9 cellular contexts compared by ENCODE assay signal in the genomic region with DNA sequence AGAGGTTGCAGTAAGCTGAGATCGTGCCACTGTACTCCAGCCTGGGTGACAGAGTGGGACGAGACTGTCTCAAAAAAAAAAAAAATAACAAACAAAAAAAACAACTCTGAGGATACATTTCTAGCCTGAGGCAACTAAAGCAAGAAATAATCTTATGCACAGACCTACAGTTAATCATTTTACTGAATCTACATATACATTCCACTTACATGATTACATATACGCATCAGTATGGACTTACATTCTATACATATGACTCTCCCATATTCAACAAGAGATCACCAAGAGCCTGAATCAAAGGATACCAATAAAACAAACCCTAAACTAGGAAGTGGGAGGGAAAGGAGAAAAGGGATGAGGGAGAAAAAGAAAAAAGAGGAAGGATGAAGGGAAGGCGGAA. TPM values are rescaled to one million over a fixed set of nuclear protein-coding genes. Genes with fewer than 3 reads are reported as not detected.
DNase-seq lines count a peak whose midpoint lies in the region; ATAC-seq and TF ChIP-seq lines count a peak whose summit lies in the region.
"Had no signal": no experiment of that assay in that cellular context is flagged by ENCODE, and none has a peak within 500 bp of the region (broad histone marks: within the 10 kb centered on the region; RNA-seq: fewer than 3 reads in every experiment).

No MANE protein-coding gene starts in this region.

- no peaks in the 10 kb centered on the region for H3K27me3 ChIP-seq in Caco-2 (replicated peaks; ENCODE audit: control insufficient read depth, insufficient read depth, low read length)

- H3K27me3 Mint-ChIP-seq in Caco-2 (ENCODE audit: insufficient read depth, unreplicated experiment) (no peaks in the 10 kb centered on the region), MCF 10A (ENCODE audit: insufficient read depth, unreplicated experiment) (no peaks in the 10 kb centered on the region)
- no peaks in the 10 kb centered on the region for H3K27me3 Mint-ChIP-seq in naive thymus-derived CD8-positive, alpha-beta T cell

- peak overlapping the region; percentile 84 for H3K27ac ChIP-seq in KOPT-K1 (ENCODE audit: low read depth, low read length, poor library complexity, severe bottlenecking)

- TF ChIP-seq CTCF in Caco-2 (IDR thresholded peaks at IDR 0.05; ENCODE audit: insufficient read depth in 1 of 2, low read depth in 1 of 2, low read length in 1 of 2, severe bottlenecking in 1 of 2, unreplicated experiment in 1 of 2) (no peak), MCF 10A (IDR thresholded peaks at IDR 0.05; ENCODE audit: unreplicated experiment) (no peak)

- no peak for ATAC-seq in naive thymus-derived CD8-positive, alpha-beta T cell
- ATAC-seq in HG02973 (IDR thresholded peaks at IDR 0.05; ENCODE audit: unreplicated experiment): no peak

- H3K36me3 Mint-ChIP-seq in Caco-2 (ENCODE audit: insufficient read depth, unreplicated experiment) (peaks cover 71% of the 10 kb centered on the region), MCF 10A (ENCODE audit: insufficient read depth, unreplicated experiment) (peaks cover 34% of the 10 kb centered on the region)
- H3K36me3 Mint-ChIP-seq in naive thymus-derived CD8-positive, alpha-beta T cell: peaks cover 5 to 27% (median 6%) of the 10 kb centered on the region in 3 donors

- BruUV-seq in Caco-2 (replicated peaks; lab: Mats Ljungman, UMichigan) (no TSS peak), MCF 10A (replicated peaks; lab: Mats Ljungman, UMichigan) (no TSS peak)

- POLR2A ChIA-PET in Caco-2 (lab: Charles Lee): interaction anchor here (1.0 to 1.7 kb wide), 5 partner anchors 13 to 144 kb away, joined by 3 to 32 read pairs (median 12); a partner anchor contains a TSS
- POLR2A ChIA-PET in MCF 10A (lab: Yijun Ruan, JAX): interaction anchor here (0.6 to 2.9 kb wide), 6 partner anchors 11 to 435 kb away, joined by 3 to 50 read pairs (median 5); a partner anchor contains a TSS
- POLR2A ChIA-PET in naive thymus-derived CD8-positive, alpha-beta T cell (lab: Charles Lee): interaction anchor here (1.6 to 2.6 kb wide), 4 partner anchors 51 to 143 kb away, joined by 9 to 21 read pairs (median 12); a partner anchor contains a TSS

- H3K36me3 ChIP-seq in Caco-2 (ENCODE audit: control insufficient read depth, insufficient read depth, low read length) (no peaks in the 10 kb centered on the region; the same call in 1 of the 2 replicates), KOPT-K1 (ENCODE audit: insufficient read depth, low read length) (peaks cover 46% of the 10 kb centered on the region)

- H3K9me3 Mint-ChIP-seq in Caco-2 (ENCODE audit: unreplicated experiment) (no peaks in the 10 kb centered on the region), MCF 10A (ENCODE audit: unreplicated experiment) (no peaks in the 10 kb centered on the region)
- no peaks in the 10 kb centered on the region for H3K9me3 Mint-ChIP-seq in naive thymus-derived CD8-positive, alpha-beta T cell

- peak overlapping the region; percentile 49 for H3K4me3 ChIP-seq in Caco-2 (ENCODE audit: low read depth, low read length)

- H3K4me1 Mint-ChIP-seq in Caco-2 (ENCODE audit: low read depth, unreplicated experiment): peaks cover 25% of the 10 kb centered on the region
- peaks cover 17% of the 10 kb centered on the region for H3K4me1 Mint-ChIP-seq in MCF 10A (ENCODE audit: insufficient read depth, unreplicated experiment)
- H3K4me1 Mint-ChIP-seq in naive thymus-derived CD8-positive, alpha-beta T cell: peaks cover 21 to 47% (median 46%) of the 10 kb centered on the region in 4 donors

- DNase-seq in Caco-2: no peak
- no peak for DNase-seq in MCF 10A (ENCODE audit: unreplicated experiment)
- no peak for DNase-seq in naive thymus-derived CD8-positive, alpha-beta T cell
- no peak for DNase-seq in NCI-H2029 (lab: John Stamatoyannopoulos, UW)
- no peak for DNase-seq in NCI-H187 (lab: John Stamatoyannopoulos, UW)
- no peak for DNase-seq in SW 1271 (lab: John Stamatoyannopoulos, UW)

- CTCF ChIA-PET in Caco-2 (lab: Charles Lee) (interaction anchor here (1.6 kb wide), 1 partner anchor 59 kb away, joined by 7 read pairs; a partner anchor contains a TSS), MCF 10A (lab: Yijun Ruan, JAX) (interaction anchor here (0.6 to 3.8 kb wide), 3 partner anchors 9 to 426 kb away, joined by 4 to 17 read pairs (median 5); no protein-coding TSS in a partner anchor)

- peaks cover 5% of the 10 kb centered on the region for H3K4me1 ChIP-seq in Caco-2

- peak overlapping the region; percentile 90 for H3K4me3 Mint-ChIP-seq in Caco-2 (ENCODE audit: unreplicated experiment)
- H3K4me3 Mint-ChIP-seq in MCF 10A (ENCODE audit: unreplicated experiment): peak overlapping the region; percentile 93
- H3K4me3 Mint-ChIP-seq in naive thymus-derived CD8-positive, alpha-beta T cell: peak overlapping the region; percentile 84 to 98 (median 94)

- H3K27ac Mint-ChIP-seq in Caco-2 (ENCODE audit: unreplicated experiment): peak overlapping the region; percentile 83
- H3K27ac Mint-ChIP-seq in MCF 10A (ENCODE audit: low read depth, unreplicated experiment): peak overlapping the region; percentile 89
- peak overlapping the region; percentile 31 to 98 (median 90) for H3K27ac Mint-ChIP-seq in naive thymus-derived CD8-positive, alpha-beta T cell

- no peaks in the 10 kb centered on the region for H3K9me3 ChIP-seq in Caco-2
- no peaks in the 10 kb centered on the region for H3K9me3 ChIP-seq in KOPT-K1 (ENCODE audit: insufficient read depth, low read length, poor library complexity, severe bottlenecking)
- H3K9me3 ChIP-seq: mucosa of descending colon had no signal

- intact Hi-C loops in Caco-2 (cut with micrococcal nuclease; ENCODE audit: unreplicated experiment) (loop anchor here (2.0 kb wide), 3 partner anchors 59 to 425 kb away; a partner anchor contains a TSS), MCF 10A (cut with micrococcal nuclease) (no loop called here)

RNA-seq across cellular contexts. Expression of a gene that starts 1.1 kb away (rescaled TPM):
- total RNA-seq in Caco-2 (2022): 188 and 191 TPM in 2 replicates
- total RNA-seq in MCF 10A (2022): 33.8 and 37.2 TPM in 2 replicates
- total RNA-seq in naive thymus-derived CD8-positive, alpha-beta T cell: 10 to 100 TPM; 37.4 to 40.3 TPM
- 10 to 100 TPM; 54.6 to 65.0 (median 64.4) TPM for polyA plus RNA-seq in naive thymus-derived CD8-positive, alpha-beta T cell

RNA-seq across cellular contexts. Expression of a gene that starts 50.1 kb away (rescaled TPM):
- total RNA-seq in Caco-2 (2022) (6.4 and 10.4 TPM in 2 replicates), MCF 10A (2022) (10.2 and 11.3 TPM in 2 replicates)
- 1 to 10 TPM; 5.1 to 6.1 TPM for total RNA-seq in naive thymus-derived CD8-positive, alpha-beta T cell
- 1 to 10 TPM in 1 of 3 donors, under 1 TPM in 2; 0.08 to 2.5 (median 0.94) TPM for polyA plus RNA-seq in naive thymus-derived CD8-positive, alpha-beta T cell

RNA-seq across cellular contexts. Expression of a gene that starts 50.4 kb away (rescaled TPM):
- total RNA-seq in Caco-2 (2022) (10.7 and 11.3 TPM in 2 replicates), MCF 10A (2022) (6.7 and 10.3 TPM in 2 replicates)
- total RNA-seq in naive thymus-derived CD8-positive, alpha-beta T cell: 10 to 100 TPM; 11.4 to 12.4 TPM
- polyA plus RNA-seq in naive thymus-derived CD8-positive, alpha-beta T cell: 1 to 10 TPM in 2 of 3 donors, under 1 TPM in 1; 0.76 to 1.5 (median 1.5) TPM

RNA-seq across cellular contexts. Expression of a gene that starts 58.6 kb away (rescaled TPM):
- total RNA-seq in Caco-2 (2022): 732 and 805 TPM in 2 replicates
- 156 and 186 TPM in 2 replicates for total RNA-seq in MCF 10A (2022)
- total RNA-seq in naive thymus-derived CD8-positive, alpha-beta T cell: 10 to 100 TPM; 71.4 to 77.7 TPM
- 100 to 1,000 TPM; 158 to 206 (median 163) TPM for polyA plus RNA-seq in naive thymus-derived CD8-positive, alpha-beta T cell
